9 cellular contexts compared by ENCODE assay signal in the genomic region with DNA sequence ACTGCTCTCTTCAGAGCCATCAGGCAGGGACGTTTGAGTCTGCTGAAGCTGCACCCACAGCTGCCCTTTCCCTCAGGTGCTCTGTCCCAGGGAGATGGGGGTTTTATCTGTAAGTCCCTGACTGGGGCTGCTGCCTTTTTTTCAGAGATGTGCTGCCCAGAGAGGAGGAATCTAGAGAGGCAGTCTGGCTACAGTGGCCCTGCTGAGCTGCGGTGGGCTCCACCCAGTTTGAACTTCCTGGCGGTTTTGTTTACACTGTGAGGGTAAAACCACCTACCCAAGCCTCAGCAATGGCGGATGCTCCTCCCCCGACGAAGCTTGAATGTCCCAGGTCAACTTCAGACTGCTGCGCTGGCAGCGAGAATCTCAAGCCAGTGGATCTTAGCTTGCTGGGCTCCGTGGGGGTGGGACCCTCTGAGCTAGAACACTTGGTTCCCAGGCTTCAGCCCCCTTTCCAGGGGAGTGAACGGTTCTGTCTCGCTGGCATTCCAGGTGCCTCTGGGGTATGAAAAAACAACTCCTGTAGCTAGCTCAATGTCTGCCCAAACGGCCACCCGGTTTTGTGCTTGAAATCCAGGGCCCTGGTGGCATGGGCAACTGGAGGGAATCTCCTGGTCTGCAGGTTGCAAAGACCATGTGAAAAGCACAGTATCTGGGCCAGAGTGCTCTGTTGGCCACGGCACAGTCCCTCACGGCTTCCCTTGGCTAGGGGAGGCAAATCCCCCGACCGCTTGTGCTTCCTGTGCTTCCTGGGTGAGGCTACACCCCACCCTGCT.
DNase-seq lines count a peak whose midpoint lies in the region; ATAC-seq and TF ChIP-seq lines count a peak whose summit lies in the region.
"Had no signal": no experiment of that assay in that cellular context is flagged by ENCODE, and none has a peak within 500 bp of the region (broad histone marks: within the 10 kb centered on the region; RNA-seq: fewer than 3 reads in every experiment).

No MANE protein-coding gene starts in this region.

- TF ChIP-seq CTCF in choroid plexus epithelial cell (conservative IDR thresholded peaks at IDR 0.05; ENCODE audit: low read depth, low read length): no peak

- H3K4me3 ChIP-seq in choroid plexus epithelial cell (ENCODE audit: low read depth, low read length): no peak overlapping the region

- ATAC-seq in HG03139 (IDR thresholded peaks at IDR 0.05; ENCODE audit: unreplicated experiment) (no peak), GM21576 (IDR thresholded peaks at IDR 0.05; ENCODE audit: unreplicated experiment) (no peak)

- DNase-seq in KG1 (lab: John Stamatoyannopoulos, UW) (peak; percentile 11), choroid plexus epithelial cell (ENCODE audit: low read depth) (peak; percentile 58), NCI-H2029 (lab: John Stamatoyannopoulos, UW) (no peak), RPMI8226 (no peak)
- peak; percentile 55 for DNase-seq in activated CD4-positive, alpha-beta T cell treated with anti-CD3 and anti-CD28 coated beads for 1 hour
- DNase-seq in stimulated activated CD8-positive, alpha-beta memory T cell treated with anti-CD3 and anti-CD28 coated beads, Interleukin-15, amount 100 ng/mL, for 48 hours (ENCODE audit: low read depth in 2 of 2): peak; percentile 64 to 65
- DNase-seq: NCI-H187 had no signal

Comparison
In these comparisons a context has a peak if more than half of its experiments do, and no peak if none do; other contexts are left out.
1. DNase-seq: peak in KG1 (single experiment), activated CD4-positive, alpha-beta T cell treated with anti-CD3 and anti-CD28 coated beads for 1 hour (single experiment), choroid plexus epithelial cell (single experiment) and stimulated activated CD8-positive, alpha-beta memory T cell treated with anti-CD3 and anti-CD28 coated beads, Interleukin-15, amount 100 ng/mL, for 48 hours (2 of 2); none in NCI-H2029 (single experiment) and RPMI8226 (single experiment).